ENCODE assay signal across 17 cellular contexts in genomic region chr13:111859361-111860105, GRCh38.
"Had no signal": no experiment of that assay in that cellular context is flagged by ENCODE, and none has a peak within 500 bp of the region (broad histone marks: within the 10 kb centered on the region; RNA-seq: fewer than 3 reads in every experiment).

No MANE protein-coding gene starts in this region.

- H3K4me1 ChIP-seq: heart right ventricle, pancreas, sigmoid colon, thyroid gland had no signal

- H3K9me3 Mint-ChIP-seq: activated naive CD4-positive, alpha-beta T cell treated with anti-CD3 and anti-CD28 coated beads, Interleukin-2, amount 50 U/mL, for 72 hours; central memory CD8-positive, alpha-beta T cell had no signal

- H3K36me3 Mint-ChIP-seq: activated naive CD4-positive, alpha-beta T cell treated with anti-CD3 and anti-CD28 coated beads, Interleukin-2, amount 50 U/mL, for 72 hours; stimulated activated memory B cell treated with anti-CD40 and anti-IgM and Interleukin-4, amounts not matched to agents 10 μg/mL and 1 μg/mL and 100 μg/mL, for 72 hours had no signal

- H3K36me3 ChIP-seq: heart right ventricle, pancreas, sigmoid colon, thyroid gland, WERI-Rb-1 had no signal

- H3K27me3 ChIP-seq: pancreas, thyroid gland had no signal

- H3K4me1 Mint-ChIP-seq: activated CD4-positive, alpha-beta memory T cell treated with anti-CD3 and anti-CD28 coated beads, Interleukin-2, amount 10 ng/mL, durations not matched to agents 7 days and 5 days; central memory CD8-positive, alpha-beta T cell; stimulated activated memory B cell treated with anti-CD40 and anti-IgM and Interleukin-4, amounts not matched to agents 10 μg/mL and 1 μg/mL and 100 μg/mL, for 72 hours; T-helper 17 cell had no signal

- H3K4me3 ChIP-seq: heart right ventricle, pancreas, sigmoid colon, thyroid gland had no signal

- H3K4me3 Mint-ChIP-seq: activated CD4-positive, alpha-beta memory T cell treated with anti-CD3 and anti-CD28 coated beads, Interleukin-2, amount 10 ng/mL, durations not matched to agents 7 days and 5 days; central memory CD8-positive, alpha-beta T cell; stimulated activated memory B cell treated with anti-CD40 and anti-IgM and Interleukin-4, amounts not matched to agents 10 μg/mL and 1 μg/mL and 100 μg/mL, for 72 hours; T-helper 17 cell had no signal

- DNase-seq: activated CD4-positive, alpha-beta memory T cell treated with anti-CD3 and anti-CD28 coated beads, Interleukin-2, amount 10 ng/mL, durations not matched to agents 7 days and 5 days; activated CD4-positive, alpha-beta T cell treated with anti-CD3 and anti-CD28 coated beads for 4 hours; activated effector memory CD4-positive, alpha-beta T cell treated with anti-CD3 and anti-CD28 coated beads, Interleukin-2, amount 50 U/mL, for 16 hours; activated T-cell treated with anti-CD3 and anti-CD28 coated beads, Interleukin-2, amount 50 U/mL, for 48 hours; cortex of kidney; effector CD8-positive, alpha-beta T cell; foreskin melanocyte; heart right ventricle; mammary epithelial cell; pancreas; sigmoid colon; T-helper 17 cell; thyroid gland; WERI-Rb-1 had no signal

- ATAC-seq: activated naive CD4-positive, alpha-beta T cell treated with anti-CD3 and anti-CD28 coated beads, Interleukin-2, amount 50 U/mL, for 72 hours; pancreas; stimulated activated memory B cell treated with anti-CD40 and anti-IgM and Interleukin-4, amounts not matched to agents 10 μg/mL and 1 μg/mL and 100 μg/mL, for 72 hours; T-helper 17 cell had no signal

- H3K27me3 Mint-ChIP-seq: activated CD4-positive, alpha-beta memory T cell treated with anti-CD3 and anti-CD28 coated beads, Interleukin-2, amount 10 ng/mL, durations not matched to agents 7 days and 5 days; stimulated activated memory B cell treated with anti-CD40 and anti-IgM and Interleukin-4, amounts not matched to agents 10 μg/mL and 1 μg/mL and 100 μg/mL, for 72 hours had no signal

- H3K9me3 ChIP-seq: pancreas, thyroid gland had no signal

- H3K27ac ChIP-seq: heart right ventricle, pancreas, sigmoid colon, thyroid gland, WERI-Rb-1 had no signal

- H3K27ac Mint-ChIP-seq: activated CD4-positive, alpha-beta memory T cell treated with anti-CD3 and anti-CD28 coated beads, Interleukin-2, amount 10 ng/mL, durations not matched to agents 7 days and 5 days; activated naive CD4-positive, alpha-beta T cell treated with anti-CD3 and anti-CD28 coated beads, Interleukin-2, amount 50 U/mL, for 72 hours; stimulated activated memory B cell treated with anti-CD40 and anti-IgM and Interleukin-4, amounts not matched to agents 10 μg/mL and 1 μg/mL and 100 μg/mL, for 72 hours; T-helper 17 cell had no signal
